In the genomic region with DNA sequence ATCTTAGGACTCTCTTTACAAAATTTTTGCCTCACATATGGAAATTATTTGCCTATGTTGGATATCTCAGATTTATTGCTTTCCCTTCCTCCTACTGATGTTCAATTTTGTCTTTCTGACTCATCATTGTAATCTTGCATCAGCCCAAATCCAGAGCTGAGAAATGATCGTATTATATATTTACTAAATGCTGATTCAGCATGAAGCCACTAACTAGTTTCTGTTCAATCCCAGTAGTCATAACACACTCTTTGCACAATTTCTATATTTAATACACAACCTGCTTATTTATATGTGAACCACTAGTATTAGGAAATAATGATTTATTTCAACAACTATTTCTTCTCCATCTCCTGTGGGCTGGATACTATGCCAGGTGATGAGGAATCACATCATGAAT, we compare ENCODE assay signal across 20 cellular contexts.
DNase-seq lines count a peak whose midpoint lies in the region; ATAC-seq, FAIRE-seq and TF ChIP-seq lines count a peak whose summit lies in the region.
"Had no signal": no experiment of that assay in that cellular context is flagged by ENCODE, and none has a peak within 500 bp of the region (broad histone marks: within the 10 kb centered on the region; RNA-seq: fewer than 3 reads in every experiment).

No MANE protein-coding gene starts in this region.

- CTCF ChIA-PET in A549 (lab: Yijun Ruan, JAX) (no interaction called here), A673 (lab: Charles Lee) (no interaction called here), K562 (lab: Yijun Ruan, JAX; ENCODE audit: low intra/inter-chr PET ratio) (no interaction called here)

- no peak for TF ChIP-seq EP300 in A549 (IDR thresholded peaks at IDR 0.05)
- no peak for TF ChIP-seq EP300 in K562 (IDR thresholded peaks at IDR 0.05; ENCODE audit: low read length)

- DNase-seq in A549 (ENCODE audit: low read depth in 1 of 2, low spot score in 1 of 2), result no peak
- peak; percentile 6 for DNase-seq in A673 (ENCODE audit: low spot score)
- peak; percentile 58 for DNase-seq in OCI-M1 (lab: John Stamatoyannopoulos, UW)
- no peak for DNase-seq in K562 (ENCODE audit: extremely low read depth in 1 of 4, low spot score in 3 of 4)
- DNase-seq in foreskin fibroblast, result no peak
- DNase-seq in brain microvascular endothelial cell, result no peak
- no peak for DNase-seq in T1000 (lab: John Stamatoyannopoulos, UW)
- DNase-seq: ACHN; AML-193; C1 segment of cervical spinal cord; Calu3; CD4-positive, alpha-beta memory T cell; COR-L47; DMS53; DMS79 treated with DMSO at 0.1 percent for 48 hours; GF-D8; GOT3; H7; HCEC 1CT had no signal

- H3K4me2 ChIP-seq in A549 (no peak overlapping the region), K562 (ENCODE audit: insufficient read depth, low read length) (no peak overlapping the region)

- in situ Hi-C loops in K562 (cut with MboI), result no loop called here
- in situ Hi-C loops in brain microvascular endothelial cell (cut with HindIII; ENCODE audit: low pct_ligation_motif_present, low sequenced_read_pairs), result no loop called here

- TF ChIP-seq RAD21 in A549 (conservative IDR thresholded peaks at IDR 0.05 in 1 of 2, IDR thresholded peaks at IDR 0.05 in 1 of 2) (no peak), K562 (CRISPR knock-in tag; conservative IDR thresholded peaks at IDR 0.05 in 1 of 2, IDR thresholded peaks at IDR 0.05 in 1 of 2) (no peak)

- TF ChIP-seq CTCF in A549 (IDR thresholded peaks at IDR 0.05) (no peak), A673 (conservative IDR thresholded peaks at IDR 0.05; ENCODE audit: low read depth, low read length) (no peak), K562 (IDR thresholded peaks at IDR 0.05 in 2 of 3, conservative IDR thresholded peaks at IDR 0.05 in 1 of 3; ENCODE audit: insufficient read depth in 2 of 3, low read depth in 1 of 3, low read length in 3 of 3) (no peak), foreskin fibroblast (IDR thresholded peaks at IDR 0.05; ENCODE audit: low read depth, low read length) (no peak), brain microvascular endothelial cell (IDR thresholded peaks at IDR 0.05; ENCODE audit: low read depth, low read length, missing control alignments) (no peak)

- H3K9me3 ChIP-seq in A549 (no peaks in the 10 kb centered on the region), A673 (ENCODE audit: low read depth, low read length, poor library complexity, severe bottlenecking) (no peaks in the 10 kb centered on the region), K562 (replicated peaks; ENCODE audit: control insufficient read depth, insufficient read depth, low read depth, low read length) (no peaks in the 10 kb centered on the region)

- H3K4me1 ChIP-seq in A549, result no peaks in the 10 kb centered on the region
- H3K4me1 ChIP-seq in A673 (ENCODE audit: insufficient read depth, low read length, poor library complexity, severe bottlenecking), result no peaks in the 10 kb centered on the region
- no peaks in the 10 kb centered on the region for H3K4me1 ChIP-seq in K562 (replicated peaks in 1 of 2; ENCODE audit: control insufficient read depth in 2 of 2, insufficient read depth in 2 of 2, low read length in 2 of 2)

- POLR2A ChIA-PET in A549 (lab: Yijun Ruan, JAX) (no interaction called here), A673 (lab: Charles Lee; ENCODE audit: low non-redundant PET) (no interaction called here), K562 (lab: Yijun Ruan, JAX) (no interaction called here)

- no peaks in the 10 kb centered on the region for H3K27me3 ChIP-seq in A673 (replicated peaks; ENCODE audit: insufficient read depth, low read depth, low read length, poor library complexity)
- no peaks in the 10 kb centered on the region for H3K27me3 ChIP-seq in K562 (ENCODE audit: control insufficient read depth in 2 of 2, insufficient read depth in 2 of 2, low read length in 2 of 2)
- H3K27me3 ChIP-seq in brain microvascular endothelial cell (replicated peaks), result no peaks in the 10 kb centered on the region

- no peak overlapping the region for H2AFZ ChIP-seq in K562 (ENCODE audit: low read depth, low read length)

- no peaks in the 10 kb centered on the region for H4K20me1 ChIP-seq in K562 (replicated peaks; ENCODE audit: control insufficient read depth, insufficient read depth, low read length)

- H3K79me2 ChIP-seq in K562 (ENCODE audit: control insufficient read depth, insufficient read depth, low read length), result no peaks in the 10 kb centered on the region

- H3K4me3 ChIP-seq in A549 (no peak overlapping the region), A673 (ENCODE audit: low read depth, low read length, poor library complexity, severe bottlenecking) (no peak overlapping the region), K562 (no peak overlapping the region), foreskin fibroblast (ENCODE audit: low read depth in 1 of 2, low read length in 2 of 2) (no peak overlapping the region), brain microvascular endothelial cell (ENCODE audit: low read depth, low read length) (no peak overlapping the region)

- H3K36me3 ChIP-seq in A673 (ENCODE audit: insufficient read depth, low read length, poor library complexity, severe bottlenecking), result no peaks in the 10 kb centered on the region
- H3K36me3 ChIP-seq in K562 (ENCODE audit: control insufficient read depth, insufficient read depth, low read length), result no peaks in the 10 kb centered on the region
- no peaks in the 10 kb centered on the region for H3K36me3 ChIP-seq in brain microvascular endothelial cell (replicated peaks)

- TF ChIP-seq POLR2A in A549 (IDR thresholded peaks at IDR 0.05; ENCODE audit: low read length), result no peak
- no peak for TF ChIP-seq POLR2A in K562 (conservative IDR thresholded peaks at IDR 0.05)

- BruUV-seq in A673 (replicated peaks; lab: Mats Ljungman, UMichigan) (no TSS peak), K562 (replicated peaks; lab: Mats Ljungman, UMichigan) (no TSS peak)

- FAIRE-seq in A549 (lab: Jason Lieb, UNC) (no peak), K562 (lab: Jason Lieb, UNC) (no peak)
- FAIRE-seq: GM12891 had no signal

- H3K27ac ChIP-seq in A549 (no peak overlapping the region), A673 (ENCODE audit: low read depth, low read length, poor library complexity, severe bottlenecking) (no peak overlapping the region), K562 (ENCODE audit: extremely low read depth, low read depth, low read length) (no peak overlapping the region), brain microvascular endothelial cell (no peak overlapping the region)

- intact Hi-C loops in A673 (cut with micrococcal nuclease; ENCODE audit: unreplicated experiment), result no loop called here
- intact Hi-C loops in K562 (cut with micrococcal nuclease), result no loop called here

- 0% methylated on average over 1 of the region's 1 CpG for WGBS in A549 (ENCODE audit: missing lambda C conversion rate)
- WGBS in K562 (ENCODE audit: insufficient coverage, low coverage, missing lambda C conversion rate), result 0% methylated on average over 1 of the region's 1 CpG

- H3K9ac ChIP-seq in K562 (ENCODE audit: insufficient read depth in 1 of 2, low read depth in 2 of 2, low read length in 2 of 2), result no peak overlapping the region

- H3K9me1 ChIP-seq in K562 (ENCODE audit: control insufficient read depth, insufficient read depth, low read length), result no peaks in the 10 kb centered on the region

- ATAC-seq in A549, result no peak
- no peak for ATAC-seq in K562

TF ChIP-seq in A549, 52 proteins besides CTCF, POLR2A, EP300 and RAD21 (continues in another document):
- TF ChIP-seq, protein P1, sequence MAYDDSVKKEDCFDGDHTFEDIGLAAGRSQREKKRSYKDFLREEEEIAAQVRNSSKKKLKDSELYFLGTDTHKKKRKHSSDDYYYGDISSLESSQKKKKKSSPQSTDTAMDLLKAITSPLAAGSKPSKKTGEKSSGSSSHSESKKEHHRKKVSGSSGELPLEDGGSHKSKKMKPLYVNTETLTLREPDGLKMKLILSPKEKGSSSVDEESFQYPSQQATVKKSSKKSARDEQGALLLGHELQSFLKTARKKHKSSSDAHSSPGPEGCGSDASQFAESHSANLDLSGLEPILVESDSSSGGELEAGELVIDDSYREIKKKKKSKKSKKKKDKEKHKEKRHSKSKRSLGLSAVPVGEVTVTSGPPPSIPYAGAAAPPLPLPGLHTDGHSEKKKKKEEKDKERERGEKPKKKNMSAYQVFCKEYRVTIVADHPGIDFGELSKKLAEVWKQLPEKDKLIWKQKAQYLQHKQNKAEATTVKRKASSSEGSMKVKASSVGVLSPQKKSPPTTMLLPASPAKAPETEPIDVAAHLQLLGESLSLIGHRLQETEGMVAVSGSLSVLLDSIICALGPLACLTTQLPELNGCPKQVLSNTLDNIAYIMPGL (CRISPR knock-in tag; IDR thresholded peaks at IDR 0.05; ENCODE audit: borderline replicate concordance), result no peak
- no peak for TF ChIP-seq SREBF2 (IDR thresholded peaks at IDR 0.05)
- TF ChIP-seq MAFK (IDR thresholded peaks at IDR 0.05; ENCODE audit: partially characterized antibody), result peak; percentile 75
- no peak for TF ChIP-seq MAZ (IDR thresholded peaks at IDR 0.05; ENCODE audit: borderline replicate concordance, low read depth, low read length)
- TF ChIP-seq NFE2L2 (conservative IDR thresholded peaks at IDR 0.05; ENCODE audit: low read length), result no peak
- no peak for TF ChIP-seq CHD2 (IDR thresholded peaks at IDR 0.05; ENCODE audit: low read length, partially characterized antibody)
- no peak for TF ChIP-seq CHD4 (IDR thresholded peaks at IDR 0.05; ENCODE audit: borderline replicate concordance)
- no peak for TF ChIP-seq JUN (IDR thresholded peaks at IDR 0.05)

TF ChIP-seq in K562, 482 proteins besides CTCF, POLR2A, EP300 and RAD21 (continues in another document):
- peak; percentile 44; the same call in 1 of the 2 replicates for TF ChIP-seq ZNF316 (IDR thresholded peaks at IDR 0.05)
- TF ChIP-seq, protein P2, sequence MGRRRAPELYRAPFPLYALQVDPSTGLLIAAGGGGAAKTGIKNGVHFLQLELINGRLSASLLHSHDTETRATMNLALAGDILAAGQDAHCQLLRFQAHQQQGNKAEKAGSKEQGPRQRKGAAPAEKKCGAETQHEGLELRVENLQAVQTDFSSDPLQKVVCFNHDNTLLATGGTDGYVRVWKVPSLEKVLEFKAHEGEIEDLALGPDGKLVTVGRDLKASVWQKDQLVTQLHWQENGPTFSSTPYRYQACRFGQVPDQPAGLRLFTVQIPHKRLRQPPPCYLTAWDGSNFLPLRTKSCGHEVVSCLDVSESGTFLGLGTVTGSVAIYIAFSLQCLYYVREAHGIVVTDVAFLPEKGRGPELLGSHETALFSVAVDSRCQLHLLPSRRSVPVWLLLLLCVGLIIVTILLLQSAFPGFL (CRISPR knock-in tag; IDR thresholded peaks at IDR 0.05), result no peak
- peak; percentile 12; the same call in 1 of the 2 replicates for TF ChIP-seq C11orf30 (IDR thresholded peaks at IDR 0.05; ENCODE audit: low read depth)
- peak; percentile 65 for TF ChIP-seq MAFF (IDR thresholded peaks at IDR 0.05; ENCODE audit: low read length)
- TF ChIP-seq MAFK (IDR thresholded peaks at IDR 0.05; ENCODE audit: low read length), result peak; percentile 53

Comparison
In these comparisons a context has a peak if more than half of its experiments do, and no peak if none do; other contexts are left out.
1. DNase-seq: peak in A673 (single experiment) and OCI-M1 (single experiment); none in A549 (0 of 2), K562 (0 of 4), foreskin fibroblast (0 of 2), brain microvascular endothelial cell (single experiment) and T1000 (single experiment).